15 cellular contexts compared by ENCODE assay signal in the genomic region with DNA sequence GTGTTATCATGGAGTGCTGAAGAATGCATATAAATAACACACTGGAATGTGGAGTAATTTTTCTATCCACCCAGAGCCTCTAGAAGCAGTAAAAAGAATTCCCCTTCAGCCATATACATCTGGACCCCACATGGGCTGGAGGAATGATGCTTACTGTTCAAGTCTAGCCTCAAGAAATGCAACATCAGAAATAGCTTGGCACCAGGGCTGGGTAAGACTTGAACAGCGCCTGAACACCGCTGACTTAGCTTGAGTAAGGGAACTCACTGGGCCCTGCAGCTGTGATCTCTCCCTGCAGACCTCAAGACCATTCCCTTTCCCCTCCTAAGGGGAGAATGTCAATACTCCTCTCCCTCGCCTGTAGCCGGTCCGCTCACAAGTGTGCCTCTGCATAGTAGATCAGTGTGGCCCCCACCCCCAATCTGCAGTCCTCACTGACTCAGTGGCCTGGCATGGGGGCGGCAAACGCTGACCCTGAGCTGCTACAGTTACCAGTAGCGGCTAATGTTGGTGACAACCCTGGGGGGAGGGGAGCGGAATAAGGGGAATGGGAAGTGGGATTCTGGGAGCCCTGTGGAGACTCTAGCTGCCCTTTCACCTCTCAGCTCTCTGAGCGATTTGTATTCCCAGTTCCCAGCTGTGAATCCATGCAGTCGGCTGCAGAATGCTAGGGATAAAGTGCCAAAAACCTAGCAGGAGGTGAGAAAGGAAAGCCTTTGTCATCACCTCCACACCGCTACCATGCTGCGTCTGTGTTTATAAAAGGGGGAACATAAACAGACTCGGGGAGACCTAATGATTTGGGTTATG.
DNase-seq lines count a peak whose midpoint lies in the region; TF ChIP-seq lines count a peak whose summit lies in the region.
"Had no signal": no experiment of that assay in that cellular context is flagged by ENCODE, and none has a peak within 500 bp of the region (broad histone marks: within the 10 kb centered on the region; RNA-seq: fewer than 3 reads in every experiment).

No MANE protein-coding gene starts in this region.

- H4K20me1 ChIP-seq in fibroblast of lung (ENCODE audit: control insufficient read depth, extremely low read depth, insufficient read depth, low read length): no peaks in the 10 kb centered on the region
- H4K20me1 ChIP-seq: BLaER1 treated with 17β-estradiol and CSF1 and Interleukin-3, amounts not matched to agents 10 nM and 100 nM had no signal

- no peak overlapping the region for H2AFZ ChIP-seq in fibroblast of lung (ENCODE audit: low read length)

- no peak overlapping the region for H3K27ac ChIP-seq in fibroblast of lung (ENCODE audit: insufficient read depth, low read length)
- H3K27ac ChIP-seq: ascending aorta; BLaER1 treated with 17β-estradiol and CSF1 and Interleukin-3, amounts not matched to agents 10 nM and 100 nM; neutrophil; vagina; WERI-Rb-1 had no signal

- peak; percentile 16 for DNase-seq in COR-L47 (lab: John Stamatoyannopoulos, UW)
- DNase-seq in NCI-H146 (lab: John Stamatoyannopoulos, UW): peak; percentile 73
- DNase-seq in fibroblast of lung (ENCODE audit: low read depth in 2 of 2): peak; percentile 18 to 83
- peak; percentile 2 for DNase-seq in midbrain (lab: John Stamatoyannopoulos, UW)
- DNase-seq in NCI-H82 treated with DMSO at 0.1 percent for 48 hours (lab: John Stamatoyannopoulos, UW; ENCODE audit: unreplicated experiment): no peak
- DNase-seq in middle frontal gyrus (ENCODE audit: extremely low spot score, low spot score): no peak
- no peak for DNase-seq in activated naive CD4-positive, alpha-beta T cell treated with anti-CD3 and anti-CD28 coated beads, Interleukin-2, amount 50 U/mL, for 16 hours
- no peak for DNase-seq in NCI-H748 treated with DMSO at 0.1 percent for 48 hours (lab: John Stamatoyannopoulos, UW)
- DNase-seq: NCI-H1048, NCI-H524 treated with DMSO at 0.1 percent for 48 hours, WERI-Rb-1 had no signal

- no peak overlapping the region for H3K4me3 ChIP-seq in fibroblast of lung (replicated peaks in 1 of 4; ENCODE audit: control extremely low read depth in 1 of 4, insufficient read depth in 1 of 4, low read depth in 3 of 4, low read length in 4 of 4)
- H3K4me3 ChIP-seq: ascending aorta; BLaER1 treated with 17β-estradiol and CSF1 and Interleukin-3, amounts not matched to agents 10 nM and 100 nM; vagina had no signal

- H3K27me3 ChIP-seq in fibroblast of lung (ENCODE audit: control insufficient read depth, insufficient read depth, low read length): no peaks in the 10 kb centered on the region
- H3K27me3 ChIP-seq: ascending aorta; BLaER1 treated with 17β-estradiol and CSF1 and Interleukin-3, amounts not matched to agents 10 nM and 100 nM; vagina had no signal

- H3K36me3 ChIP-seq in fibroblast of lung (ENCODE audit: control insufficient read depth, insufficient read depth, low read length): no peaks in the 10 kb centered on the region
- H3K36me3 ChIP-seq: ascending aorta; BLaER1 treated with 17β-estradiol and CSF1 and Interleukin-3, amounts not matched to agents 10 nM and 100 nM; neutrophil; vagina; WERI-Rb-1 had no signal

- no peaks in the 10 kb centered on the region for H3K79me2 ChIP-seq in fibroblast of lung (ENCODE audit: control insufficient read depth, insufficient read depth, low read length)

- no peak for TF ChIP-seq CTCF in fibroblast of lung (conservative IDR thresholded peaks at IDR 0.05 in 1 of 2, IDR thresholded peaks at IDR 0.05 in 1 of 2; ENCODE audit: low read depth in 1 of 2, low read length in 2 of 2)

- no peaks in the 10 kb centered on the region for H3K9me3 ChIP-seq in fibroblast of lung (ENCODE audit: control insufficient read depth, insufficient read depth, low read depth, low read length)
- H3K9me3 ChIP-seq: ascending aorta; BLaER1 treated with 17β-estradiol and CSF1 and Interleukin-3, amounts not matched to agents 10 nM and 100 nM; neutrophil; vagina had no signal

- H3K4me1 ChIP-seq in fibroblast of lung (ENCODE audit: control insufficient read depth, extremely low read depth, insufficient read depth, low read length): no peaks in the 10 kb centered on the region
- H3K4me1 ChIP-seq: ascending aorta; BLaER1 treated with 17β-estradiol and CSF1 and Interleukin-3, amounts not matched to agents 10 nM and 100 nM; vagina had no signal

- H3K9ac ChIP-seq in fibroblast of lung (ENCODE audit: insufficient read depth, low read length): no peak overlapping the region
- H3K9ac ChIP-seq: BLaER1 treated with 17β-estradiol and CSF1 and Interleukin-3, amounts not matched to agents 10 nM and 100 nM had no signal

- H3K4me2 ChIP-seq in fibroblast of lung (ENCODE audit: extremely low read depth, insufficient read depth, low read length): no peak overlapping the region
- H3K4me2 ChIP-seq: BLaER1 treated with 17β-estradiol and CSF1 and Interleukin-3, amounts not matched to agents 10 nM and 100 nM had no signal

Comparison
In these comparisons a context has a peak if more than half of its experiments do, and no peak if none do; other contexts are left out.
1. DNase-seq: peak in COR-L47 (single experiment), NCI-H146 (single experiment), fibroblast of lung (2 of 2) and midbrain (single experiment); none in NCI-H82 treated with DMSO at 0.1 percent for 48 hours (single experiment), middle frontal gyrus (single experiment), activated naive CD4-positive, alpha-beta T cell treated with anti-CD3 and anti-CD28 coated beads, Interleukin-2, amount 50 U/mL, for 16 hours (single experiment) and NCI-H748 treated with DMSO at 0.1 percent for 48 hours (single experiment).